21 cellular contexts compared by ENCODE assay signal in genomic region chr19:2434267-2434666, GRCh38. TPM values are rescaled to one million over a fixed set of nuclear protein-coding genes. Genes with fewer than 3 reads are reported as not detected.
A peak's percentile ranks its signal among the peaks of the same experiment; 100 is the strongest.
DNase-seq lines count a peak whose midpoint lies in the region; ATAC-seq, FAIRE-seq and TF ChIP-seq lines count a peak whose summit lies in the region.
"Had no signal": no experiment of that assay in that cellular context is flagged by ENCODE, and none has a peak within 500 bp of the region (broad histone marks: within the 10 kb centered on the region; RNA-seq: fewer than 3 reads in every experiment).

No MANE protein-coding gene starts in this region.

- no peak overlapping the region for H3K56ac ChIP-seq in IMR-90 (ENCODE audit: extremely low read depth, insufficient read depth, low read length)

- 96% methylated on average over 21 of the region's 22 CpGs for WGBS in HepG2 (ENCODE audit: low lambda C conversion rate)
- WGBS in right lobe of liver (ENCODE audit: insufficient coverage, low coverage, low lambda C conversion rate, missing lambda C conversion rate): 92% methylated on average over 13 of the region's 22 CpGs
- 98% methylated on average over 22 of the region's 22 CpGs; no CpG with 5 or more reads in 1 of the 2 experiments for WGBS in IMR-90 (ENCODE audit: extremely low coverage in 2 of 2, insufficient read length in 1 of 2), 2 experiments
- 92 to 96% methylated on average over 15 to 22 of the region's 22 CpGs for WGBS in endodermal cell (ENCODE audit: insufficient coverage in 1 of 2, insufficient read length in 1 of 2), 2 experiments
- WGBS in hepatocyte (ENCODE audit: low lambda C conversion rate, missing lambda C conversion rate): over 99% methylated on average over 21 of the region's 22 CpGs

- no peak for TF ChIP-seq POLR2A in HepG2 (IDR thresholded peaks at IDR 0.05; ENCODE audit: insufficient read depth in 1 of 2, low read depth in 2 of 2, low read length in 2 of 2)
- no peak for TF ChIP-seq POLR2A in right lobe of liver (IDR thresholded peaks at IDR 0.05)
- no peak for TF ChIP-seq POLR2A in IMR-90 (IDR thresholded peaks at IDR 0.05; ENCODE audit: low read depth, low read length)

- H3K9me1 ChIP-seq in IMR-90 (ENCODE audit: insufficient read depth, low read length): no peaks in the 10 kb centered on the region

- H2BK20ac ChIP-seq in IMR-90 (ENCODE audit: low read depth, low read length): no peak overlapping the region

- POLR2A ChIA-PET in HepG2 (lab: Yijun Ruan, JAX) (no interaction called here), IMR-90 (lab: Charles Lee; ENCODE audit: unreplicated experiment) (interaction anchor here (0.6 kb wide), 1 partner anchor 15 kb away, joined by 14 read pairs; no protein-coding TSS in a partner anchor)

- TF ChIP-seq RAD21 in HepG2 (CRISPR knock-in tag; IDR thresholded peaks at IDR 0.05): no peak
- no peak for TF ChIP-seq RAD21 in IMR-90 (IDR thresholded peaks at IDR 0.05; ENCODE audit: low read length)

- H3K9ac ChIP-seq in HepG2 (ENCODE audit: insufficient read depth, low read depth, low read length) (no peak overlapping the region), IMR-90 (ENCODE audit: low read depth, low read length) (no peak overlapping the region), endodermal cell (ENCODE audit: extremely low read depth, low read length, poor library complexity, severe bottlenecking) (no peak overlapping the region)

- H4K20me1 ChIP-seq in HepG2 (ENCODE audit: insufficient read depth, low read length) (no peaks in the 10 kb centered on the region), IMR-90 (ENCODE audit: insufficient read depth, low read length) (peaks cover 16% of the 10 kb centered on the region), hepatocyte (ENCODE audit: insufficient read depth, poor library complexity, severe bottlenecking) (no peaks in the 10 kb centered on the region)

- H3K4ac ChIP-seq in IMR-90 (ENCODE audit: low read depth, low read length): no peak overlapping the region

- no peak overlapping the region for H4K5ac ChIP-seq in IMR-90 (ENCODE audit: low read depth, low read length)

- TF ChIP-seq EP300 in HepG2 (IDR thresholded peaks at IDR 0.05; ENCODE audit: low read depth in 2 of 2, low read length in 2 of 2) (no peak), HepG2 (CRISPR knock-in tag; IDR thresholded peaks at IDR 0.05; ENCODE audit: borderline replicate concordance) (no peak)

- no peaks in the 10 kb centered on the region for H3K4me1 Mint-ChIP-seq in endodermal cell
- H3K4me1 Mint-ChIP-seq: CD8-positive, alpha-beta memory T cell; IgD-negative memory B cell had no signal

- peaks cover 29% of the 10 kb centered on the region for H3K36me3 Mint-ChIP-seq in endodermal cell (ENCODE audit: low read depth)

- FAIRE-seq in HepG2 (lab: Jason Lieb, UNC): no peak
- FAIRE-seq: H54 had no signal

- peaks cover 25 to 63% of the 10 kb centered on the region in 2 experiments; a peak in 4 of 5 replicates for H3K36me3 ChIP-seq in HepG2 (replicated peaks in 1 of 2; ENCODE audit: control insufficient read depth in 1 of 2, insufficient read depth in 2 of 2, low read length in 2 of 2)
- peaks cover 0 to 20% (median 5%) of the 10 kb centered on the region in 4 donors for H3K36me3 ChIP-seq in right lobe of liver
- peaks cover 43% of the 10 kb centered on the region for H3K36me3 ChIP-seq in IMR-90 (ENCODE audit: control insufficient read depth, insufficient read depth, low read length)
- peaks cover 47% of the 10 kb centered on the region for H3K36me3 ChIP-seq in endodermal cell (ENCODE audit: control insufficient read depth, insufficient read depth, low read length)
- no peaks in the 10 kb centered on the region for H3K36me3 ChIP-seq in hepatocyte (replicated peaks; ENCODE audit: insufficient read depth, low read depth)

- no peak overlapping the region for H2BK5ac ChIP-seq in IMR-90 (ENCODE audit: low read depth, low read length, poor library complexity, severe bottlenecking)

- H2AFZ ChIP-seq in HepG2 (ENCODE audit: low read length) (no peak overlapping the region), IMR-90 (replicated peaks; ENCODE audit: low read length, poor library complexity) (no peak overlapping the region), hepatocyte (no peak overlapping the region)

- no peak overlapping the region for H3K18ac ChIP-seq in IMR-90 (ENCODE audit: low read depth, low read length)

- H3K27me3 Mint-ChIP-seq in endodermal cell (ENCODE audit: insufficient read depth): no peaks in the 10 kb centered on the region
- H3K27me3 Mint-ChIP-seq: IgD-negative memory B cell had no signal

- H4K8ac ChIP-seq in IMR-90 (ENCODE audit: low read depth in 2 of 2, low read length in 2 of 2): no peak overlapping the region

- no peak overlapping the region for H3K23ac ChIP-seq in IMR-90 (ENCODE audit: low read depth, low read length)

- no peak overlapping the region for H3K27ac ChIP-seq in HepG2 (ENCODE audit: extremely low read length, insufficient read depth, low read length)
- H3K27ac ChIP-seq in right lobe of liver: no peak overlapping the region
- no peak overlapping the region for H3K27ac ChIP-seq in IMR-90 (ENCODE audit: insufficient read depth, low read length)
- no peak overlapping the region for H3K27ac ChIP-seq in endodermal cell (ENCODE audit: low read depth, low read length)
- no peak overlapping the region for H3K27ac ChIP-seq in hepatocyte
- H3K27ac ChIP-seq: HL-60, SJCRH30 had no signal

- H3K4me3 Mint-ChIP-seq in endodermal cell: no peak overlapping the region
- H3K4me3 Mint-ChIP-seq: CD8-positive, alpha-beta memory T cell; IgD-negative memory B cell had no signal

- H3K9me3 ChIP-seq in HepG2 (ENCODE audit: low read length) (no peaks in the 10 kb centered on the region), right lobe of liver (no peaks in the 10 kb centered on the region), IMR-90 (ENCODE audit: control insufficient read depth, insufficient read depth, low read length) (no peaks in the 10 kb centered on the region), endodermal cell (ENCODE audit: control insufficient read depth, low read length) (no peaks in the 10 kb centered on the region), hepatocyte (ENCODE audit: low read depth) (no peaks in the 10 kb centered on the region)
- H3K9me3 ChIP-seq: SJCRH30 had no signal

- DNase-seq in HepG2 (ENCODE audit: low spot score) (no peak), right lobe of liver (no peak), IMR-90 (no peak), endodermal cell (peak; percentile 48), SKM-1 treated with dmso at 0.1 percent for 144 hours (lab: John Stamatoyannopoulos, UW; ENCODE audit: unreplicated experiment) (no peak), hepatocyte (ENCODE audit: low spot score) (no peak)
- DNase-seq: ACHN; C1 segment of cervical spinal cord; CD8-positive, alpha-beta memory T cell; DMS79 treated with DMSO at 0.1 percent for 48 hours; Kasumi-1; NCI-H1105; NCI-H1694 treated with DMSO at 0.1 percent for 48 hours; NCI-H510A; NCI-H774; OCI-M1; SJCRH30 had no signal

- H2BK15ac ChIP-seq in IMR-90 (ENCODE audit: low read depth, low read length): no peak overlapping the region

- no peak overlapping the region for H2AK5ac ChIP-seq in IMR-90 (ENCODE audit: low read depth, low read length)

- H3K27me3 ChIP-seq in HepG2 (ENCODE audit: control insufficient read depth in 1 of 2, insufficient read depth in 2 of 2, low read length in 2 of 2): no peaks in the 10 kb centered on the region
- no peaks in the 10 kb centered on the region for H3K27me3 ChIP-seq in right lobe of liver
- no peaks in the 10 kb centered on the region for H3K27me3 ChIP-seq in IMR-90 (ENCODE audit: control insufficient read depth, insufficient read depth, low read length)
- no peaks in the 10 kb centered on the region for H3K27me3 ChIP-seq in endodermal cell (ENCODE audit: control insufficient read depth, insufficient read depth, low read length, poor library complexity, severe bottlenecking)
- H3K27me3 ChIP-seq in hepatocyte: no peaks in the 10 kb centered on the region
- H3K27me3 ChIP-seq: SJCRH30 had no signal

- no peak overlapping the region for H2BK120ac ChIP-seq in IMR-90 (ENCODE audit: low read depth, low read length)

- intact Hi-C loops in HepG2 (cut with micrococcal nuclease; ENCODE audit: unreplicated experiment) (no loop called here), right lobe of liver (cut with DNase I) (no loop called here), IMR-90 (cut with micrococcal nuclease) (no loop called here)

- TF ChIP-seq CTCF in HepG2 (CRISPR knock-in tag; IDR thresholded peaks at IDR 0.05): no peak
- TF ChIP-seq CTCF in right lobe of liver (IDR thresholded peaks at IDR 0.05): no peak
- TF ChIP-seq CTCF in IMR-90 (conservative IDR thresholded peaks at IDR 0.05; ENCODE audit: low read depth, low read length): no peak
- TF ChIP-seq CTCF in endodermal cell (conservative IDR thresholded peaks at IDR 0.05): no peak
- no peak for TF ChIP-seq CTCF in hepatocyte (IDR thresholded peaks at IDR 0.05; ENCODE audit: poor library complexity)

- H3K4me2 ChIP-seq in HepG2 (ENCODE audit: low read depth, low read length): no peak overlapping the region
- no peak overlapping the region for H3K4me2 ChIP-seq in IMR-90 (ENCODE audit: low read depth, low read length)
- H3K4me2 ChIP-seq in hepatocyte: no peak overlapping the region

- H3K9me3 Mint-ChIP-seq in endodermal cell: no peaks in the 10 kb centered on the region
- H3K9me3 Mint-ChIP-seq: CD8-positive, alpha-beta memory T cell; IgD-negative memory B cell had no signal

- H2AK9ac ChIP-seq in IMR-90 (replicated peaks; ENCODE audit: low read depth, low read length, poor library complexity): no peak overlapping the region

- ATAC-seq in HepG2: no peak
- no peak for ATAC-seq in right lobe of liver
- no peak for ATAC-seq in IMR-90 (ENCODE audit: low read depth)
- no peak for ATAC-seq in HG03139 (IDR thresholded peaks at IDR 0.05; ENCODE audit: unreplicated experiment)

- H3K4me1 ChIP-seq in HepG2 (ENCODE audit: insufficient read depth, low read length): no peaks in the 10 kb centered on the region
- H3K4me1 ChIP-seq in right lobe of liver: no peaks in the 10 kb centered on the region
- no peaks in the 10 kb centered on the region for H3K4me1 ChIP-seq in IMR-90 (ENCODE audit: control insufficient read depth, insufficient read depth, low read length)
- no peaks in the 10 kb centered on the region for H3K4me1 ChIP-seq in endodermal cell (ENCODE audit: control insufficient read depth, insufficient read depth, low read length)
- no peaks in the 10 kb centered on the region for H3K4me1 ChIP-seq in hepatocyte (ENCODE audit: insufficient read depth)
- H3K4me1 ChIP-seq: SJCRH30 had no signal

- H3K14ac ChIP-seq in IMR-90 (replicated peaks; ENCODE audit: low read depth, low read length): no peak overlapping the region

- TSS peak; percentile 59 for BruUV-seq in HepG2 (replicated peaks; lab: Mats Ljungman, UMichigan)
- BruUV-seq in IMR-90 (replicated peaks; lab: Mats Ljungman, UMichigan): TSS peak; percentile 22

- H3K9me2 ChIP-seq in hepatocyte (replicated peaks; ENCODE audit: insufficient read depth): no peaks in the 10 kb centered on the region

- in situ Hi-C loops in HepG2 (cut with HindIII; ENCODE audit: extremely low pct_ligation_motif_present, low pct_unique_long_range_greater_than_20kb): no loop called here
- in situ Hi-C loops in IMR-90 (cut with MboI; ENCODE audit: low sequenced_read_pairs): no loop called here

- H3K27ac Mint-ChIP-seq in endodermal cell: no peak overlapping the region
- H3K27ac Mint-ChIP-seq: CD8-positive, alpha-beta memory T cell had no signal

- no peak overlapping the region for H3K4me3 ChIP-seq in HepG2 (replicated peaks in 1 of 3; ENCODE audit: insufficient read depth in 1 of 3, low read depth in 2 of 3, low read length in 3 of 3)
- no peak overlapping the region for H3K4me3 ChIP-seq in right lobe of liver
- no peak overlapping the region for H3K4me3 ChIP-seq in IMR-90 (ENCODE audit: insufficient read depth, low read depth, low read length)
- H3K4me3 ChIP-seq in endodermal cell (ENCODE audit: low read length): no peak overlapping the region
- no peak overlapping the region for H3K4me3 ChIP-seq in hepatocyte
- H3K4me3 ChIP-seq: SJCRH30 had no signal

- peaks cover 18 to 24% of the 10 kb centered on the region in 2 experiments for H3K79me1 ChIP-seq in IMR-90 (ENCODE audit: low read depth in 1 of 2, low read length in 2 of 2)

- CTCF ChIA-PET in HepG2 (lab: Yijun Ruan, JAX; ENCODE audit: low intra/inter-chr PET ratio, low total read pairs): no interaction called here
- CTCF ChIA-PET in IMR-90 (lab: Yijun Ruan, JAX): interaction anchor here (0.8 kb wide), 1 partner anchor 177 kb away, joined by 3 read pairs; no protein-coding TSS in a partner anchor

- no peak overlapping the region for H4K91ac ChIP-seq in IMR-90 (ENCODE audit: insufficient read depth, low read depth, low read length)

- dilution Hi-C loops in IMR-90 (cut with HindIII; ENCODE audit: low sequenced_read_pairs, unreplicated experiment): no loop called here

- H3K79me2 ChIP-seq in HepG2 (ENCODE audit: insufficient read depth, low read length) (peaks cover 3% of the 10 kb centered on the region), hepatocyte (no peaks in the 10 kb centered on the region)

RNA-seq across cellular contexts. Expression of gene TIMM13, which starts 6.9 kb away (rescaled TPM):
- total RNA-seq in HepG2 (2016; rRNA removed; fragmentation: Illumina TruSeq; extraction: Trizol) (108 and 116 TPM in 2 replicates), right lobe of liver (10 to 100 TPM; 35.5 to 59.8 (median 51.1) TPM), IMR-90 (2012; rRNA removed) (21.0 and 29.2 TPM in 2 replicates), endodermal cell (100 to 1,000 TPM; 149 to 175 TPM), hepatocyte (38.3 and 47.4 TPM in 2 replicates)
- total RNA-seq in HepG2 (2016; cell fraction: cytosol; rRNA removed; fragmentation: Illumina TruSeq; extraction: Trizol; ENCODE audit: low read depth): 78.9 and 87.4 TPM in 2 replicates
- total RNA-seq in HepG2 (2016; cell fraction: insoluble cytoplasmic fraction; rRNA removed; fragmentation: Illumina TruSeq; extraction: Trizol): 115 and 120 TPM in 2 replicates
- total RNA-seq in HepG2 (2016; cell fraction: membrane; rRNA removed; fragmentation: Illumina TruSeq; extraction: Trizol): 123 and 146 TPM in 2 replicates
- total RNA-seq in HepG2 (2016; cell fraction: nucleus; rRNA removed; fragmentation: Illumina TruSeq; extraction: Trizol): 37.3 and 42.3 TPM in 2 replicates
- polyA plus RNA-seq in HepG2 (2011; rRNA removed) (48.4 and 62.5 TPM in 2 replicates), IMR-90 (2012; rRNA removed) (62.3 and 93.7 TPM in 2 replicates), hepatocyte (188 and 213 TPM in 2 replicates)
- polyA plus RNA-seq in HepG2 (2011; cell fraction: cytosol; rRNA removed): 60.7 and 102 TPM in 2 replicates
- 41.6 and 44.7 TPM in 2 replicates for polyA plus RNA-seq in HepG2 (2011; cell fraction: nucleus; rRNA removed)
- 50.3 and 65.0 TPM in 2 replicates for polyA plus RNA-seq in HepG2 (2012)
- polyA plus RNA-seq in HepG2 (2016; cell fraction: cytosol; fragmentation: Illumina TruSeq; extraction: Trizol; ENCODE audit: low read depth): 94.9 and 117 TPM in 2 replicates
- 117 and 124 TPM in 2 replicates for polyA plus RNA-seq in HepG2 (2016; cell fraction: insoluble cytoplasmic fraction; fragmentation: Illumina TruSeq; extraction: Trizol; ENCODE audit: low read depth)
- 122 and 128 TPM in 2 replicates for polyA plus RNA-seq in HepG2 (2016; cell fraction: membrane; fragmentation: Illumina TruSeq; extraction: Trizol; ENCODE audit: low read depth)
- polyA plus RNA-seq in HepG2 (2016; cell fraction: nucleus; fragmentation: Illumina TruSeq; extraction: Trizol; ENCODE audit: insufficient read depth, low read depth): 84.2 and 86.9 TPM in 2 replicates
- polyA minus RNA-seq in HepG2 (2011; rRNA and poly(A)+ RNA removed; ENCODE audit: low replicate concordance): 23.6 and 42.8 TPM in 2 replicates
- polyA minus RNA-seq in HepG2 (2011; cell fraction: cytosol; rRNA and poly(A)+ RNA removed): 18.8 and 24.2 TPM in 2 replicates
- polyA minus RNA-seq in HepG2 (2011; cell fraction: nucleus; rRNA and poly(A)+ RNA removed): 17.2 and 19.7 TPM in 2 replicates
- 73.2 and 85.8 TPM in 2 replicates for polyA plus RNA-seq in IMR-90 (2012; cell fraction: cytosol; rRNA removed)
- 30.1 and 56.4 TPM in 2 replicates for polyA plus RNA-seq in IMR-90 (2012; cell fraction: nucleus; rRNA removed; ENCODE audit: low replicate concordance)
- polyA plus RNA-seq in endodermal cell (2013, experiment 1 of 2): 96.0 TPM
- polyA plus RNA-seq in endodermal cell (2013, experiment 2 of 2): 86.4 TPM

RNA-seq across cellular contexts. Expression of gene LMNB2, which starts 22.5 kb away (rescaled TPM):
- total RNA-seq in HepG2 (2016; rRNA removed; fragmentation: Illumina TruSeq; extraction: Trizol) (93.6 and 105 TPM in 2 replicates), right lobe of liver (10 to 100 TPM in 1 of 6 experiments, 1 to 10 TPM in 5; 4.6 to 11.6 (median 7.1) TPM), IMR-90 (2012; rRNA removed) (104 and 108 TPM in 2 replicates), endodermal cell (100 to 1,000 TPM; 146 to 191 TPM), hepatocyte (44.7 and 48.4 TPM in 2 replicates)
- total RNA-seq in HepG2 (2016; cell fraction: cytosol; rRNA removed; fragmentation: Illumina TruSeq; extraction: Trizol; ENCODE audit: low read depth): 8.6 and 9.2 TPM in 2 replicates
- 80.4 and 107 TPM in 2 replicates for total RNA-seq in HepG2 (2016; cell fraction: insoluble cytoplasmic fraction; rRNA removed; fragmentation: Illumina TruSeq; extraction: Trizol)
- total RNA-seq in HepG2 (2016; cell fraction: membrane; rRNA removed; fragmentation: Illumina TruSeq; extraction: Trizol): 34.1 and 36.1 TPM in 2 replicates
- total RNA-seq in HepG2 (2016; cell fraction: nucleus; rRNA removed; fragmentation: Illumina TruSeq; extraction: Trizol): 44.6 and 52.0 TPM in 2 replicates
- polyA plus RNA-seq in HepG2 (2011; rRNA removed) (77.2 and 89.7 TPM in 2 replicates), IMR-90 (2012; rRNA removed) (106 and 117 TPM in 2 replicates), hepatocyte (28.9 and 42.0 TPM in 2 replicates)
- polyA plus RNA-seq in HepG2 (2011; cell fraction: cytosol; rRNA removed): 83.5 and 98.7 TPM in 2 replicates
- 75.2 and 87.6 TPM in 2 replicates for polyA plus RNA-seq in HepG2 (2011; cell fraction: nucleus; rRNA removed)
- 40.0 and 41.8 TPM in 2 replicates for polyA plus RNA-seq in HepG2 (2012)
- 7.1 and 7.6 TPM in 2 replicates for polyA plus RNA-seq in HepG2 (2016; cell fraction: cytosol; fragmentation: Illumina TruSeq; extraction: Trizol; ENCODE audit: low read depth)
- 74.9 and 86.7 TPM in 2 replicates for polyA plus RNA-seq in HepG2 (2016; cell fraction: insoluble cytoplasmic fraction; fragmentation: Illumina TruSeq; extraction: Trizol; ENCODE audit: low read depth)
- 19.0 and 21.3 TPM in 2 replicates for polyA plus RNA-seq in HepG2 (2016; cell fraction: membrane; fragmentation: Illumina TruSeq; extraction: Trizol; ENCODE audit: low read depth)
- polyA plus RNA-seq in HepG2 (2016; cell fraction: nucleus; fragmentation: Illumina TruSeq; extraction: Trizol; ENCODE audit: insufficient read depth, low read depth): 75.4 and 76.1 TPM in 2 replicates
- polyA minus RNA-seq in HepG2 (2011; rRNA and poly(A)+ RNA removed; ENCODE audit: low replicate concordance): 106 and 107 TPM in 2 replicates
- 35.3 and 37.2 TPM in 2 replicates for polyA minus RNA-seq in HepG2 (2011; cell fraction: cytosol; rRNA and poly(A)+ RNA removed)
- polyA minus RNA-seq in HepG2 (2011; cell fraction: nucleus; rRNA and poly(A)+ RNA removed): 14.4 and 16.7 TPM in 2 replicates
- 57.0 and 66.3 TPM in 2 replicates for polyA plus RNA-seq in IMR-90 (2012; cell fraction: cytosol; rRNA removed)
- 88.6 and 109 TPM in 2 replicates for polyA plus RNA-seq in IMR-90 (2012; cell fraction: nucleus; rRNA removed; ENCODE audit: low replicate concordance)
- polyA plus RNA-seq in endodermal cell (2013, experiment 1 of 2): 119 TPM
- polyA plus RNA-seq in endodermal cell (2013, experiment 2 of 2): 116 TPM

RNA-seq across cellular contexts. Expression of gene GADD45B, which starts 41.7 kb away (rescaled TPM):
- 3.2 and 4.6 TPM in 2 replicates for total RNA-seq in HepG2 (2016; rRNA removed; fragmentation: Illumina TruSeq; extraction: Trizol)
- 0.71 and 0.91 TPM in 2 replicates for total RNA-seq in HepG2 (2016; cell fraction: cytosol; rRNA removed; fragmentation: Illumina TruSeq; extraction: Trizol; ENCODE audit: low read depth)
- 3.2 and 6.0 TPM in 2 replicates for total RNA-seq in HepG2 (2016; cell fraction: insoluble cytoplasmic fraction; rRNA removed; fragmentation: Illumina TruSeq; extraction: Trizol)
- 1.8 TPM in 2 replicates for total RNA-seq in HepG2 (2016; cell fraction: membrane; rRNA removed; fragmentation: Illumina TruSeq; extraction: Trizol)
- 7.3 and 7.6 TPM in 2 replicates for total RNA-seq in HepG2 (2016; cell fraction: nucleus; rRNA removed; fragmentation: Illumina TruSeq; extraction: Trizol)
- 34.1 and 40.4 TPM in 2 replicates for polyA plus RNA-seq in HepG2 (2011; rRNA removed)
- polyA plus RNA-seq in HepG2 (2011; cell fraction: cytosol; rRNA removed): 40.0 and 43.7 TPM in 2 replicates
- 66.8 and 77.1 TPM in 2 replicates for polyA plus RNA-seq in HepG2 (2011; cell fraction: nucleus; rRNA removed)
- polyA plus RNA-seq in HepG2 (2012): 11.3 and 22.4 TPM in 2 replicates
- 1.5 and 1.7 TPM in 2 replicates for polyA plus RNA-seq in HepG2 (2016; cell fraction: cytosol; fragmentation: Illumina TruSeq; extraction: Trizol; ENCODE audit: low read depth)
- polyA plus RNA-seq in HepG2 (2016; cell fraction: insoluble cytoplasmic fraction; fragmentation: Illumina TruSeq; extraction: Trizol; ENCODE audit: low read depth): 5.5 and 5.8 TPM in 2 replicates
- 2.3 and 2.5 TPM in 2 replicates for polyA plus RNA-seq in HepG2 (2016; cell fraction: membrane; fragmentation: Illumina TruSeq; extraction: Trizol; ENCODE audit: low read depth)
- polyA plus RNA-seq in HepG2 (2016; cell fraction: nucleus; fragmentation: Illumina TruSeq; extraction: Trizol; ENCODE audit: insufficient read depth, low read depth): 16.6 and 21.3 TPM in 2 replicates
- polyA minus RNA-seq in HepG2 (2011; rRNA and poly(A)+ RNA removed; ENCODE audit: low replicate concordance): 22.5 and 88.0 TPM in 2 replicates
- polyA minus RNA-seq in HepG2 (2011; cell fraction: cytosol; rRNA and poly(A)+ RNA removed): 12.3 and 15.6 TPM in 2 replicates
- 35.0 and 45.0 TPM in 2 replicates for polyA minus RNA-seq in HepG2 (2011; cell fraction: nucleus; rRNA and poly(A)+ RNA removed)
- total RNA-seq in right lobe of liver: 100 to 1,000 TPM in 4 of 6 experiments, 10 to 100 TPM in 2; 39.0 to 176 (median 127) TPM
- 28.1 and 30.1 TPM in 2 replicates for total RNA-seq in IMR-90 (2012; rRNA removed)
- polyA plus RNA-seq in IMR-90 (2012; rRNA removed): 84.0 and 106 TPM in 2 replicates
- 70.3 and 87.0 TPM in 2 replicates for polyA plus RNA-seq in IMR-90 (2012; cell fraction: cytosol; rRNA removed)
- polyA plus RNA-seq in IMR-90 (2012; cell fraction: nucleus; rRNA removed; ENCODE audit: low replicate concordance): 301 and 400 TPM in 2 replicates
- total RNA-seq in endodermal cell: 10 to 100 TPM; 16.5 to 23.6 TPM
- polyA plus RNA-seq in endodermal cell (2013, experiment 1 of 2): 9.0 TPM
- polyA plus RNA-seq in endodermal cell (2013, experiment 2 of 2): 10.2 TPM
- 126 and 129 TPM in 2 replicates for total RNA-seq in hepatocyte
- 229 and 299 TPM in 2 replicates for polyA plus RNA-seq in hepatocyte
